12 cellular contexts compared by ENCODE assay signal in the genomic region with DNA sequence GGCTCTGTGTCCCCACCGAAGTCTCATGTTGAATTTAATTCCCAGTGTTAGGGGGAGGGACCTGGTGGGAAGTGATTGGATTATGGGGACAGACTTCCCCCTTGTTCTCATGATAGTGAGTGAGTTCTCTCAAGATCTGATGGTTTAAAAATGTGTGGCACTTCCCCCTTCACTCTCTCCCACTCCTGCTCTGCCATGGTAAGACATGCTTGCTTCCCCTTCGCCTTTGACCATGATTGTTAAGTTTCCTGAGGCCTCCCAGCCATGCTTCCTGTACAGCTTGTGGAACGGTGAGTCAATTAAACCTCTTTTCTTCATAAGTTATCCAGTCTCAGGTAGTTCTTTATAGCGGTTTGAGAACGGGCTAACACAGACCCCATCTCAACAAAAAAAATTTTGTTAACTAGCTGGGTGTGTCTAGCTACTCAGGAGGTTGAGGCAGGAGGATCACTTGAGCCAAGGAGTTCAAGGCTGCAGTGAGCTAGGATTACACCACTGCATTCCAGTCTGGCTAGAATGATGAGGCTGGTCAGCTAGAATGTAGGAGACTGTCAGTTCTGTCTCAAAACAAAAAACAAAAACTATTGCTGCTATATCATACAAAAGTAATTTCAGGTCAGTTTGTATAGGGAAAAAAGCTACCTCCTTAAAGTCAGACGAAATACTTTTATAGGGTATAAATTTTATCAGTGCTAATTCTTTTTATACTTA. TPM values are rescaled to one million over a fixed set of nuclear protein-coding genes. Genes with fewer than 3 reads are reported as not detected.
DNase-seq lines count a peak whose midpoint lies in the region; ATAC-seq and TF ChIP-seq lines count a peak whose summit lies in the region.
"Had no signal": no experiment of that assay in that cellular context is flagged by ENCODE, and none has a peak within 500 bp of the region (broad histone marks: within the 10 kb centered on the region; RNA-seq: fewer than 3 reads in every experiment).

No MANE protein-coding gene starts in this region.

- no peak for TF ChIP-seq POLR2A in testis (IDR thresholded peaks at IDR 0.05)

- intact Hi-C loops in testis (cut with DNase I; ENCODE audit: low total_unique reads) (no loop called here), sciatic nerve (cut with DNase I) (no loop called here)

- H3K9me3 Mint-ChIP-seq in activated naive CD4-positive, alpha-beta T cell treated with anti-CD3 and anti-CD28 coated beads, Interleukin-2, amount 50 U/mL, for 24 hours = no peaks in the 10 kb centered on the region
- no peaks in the 10 kb centered on the region for H3K9me3 Mint-ChIP-seq in activated naive CD4-positive, alpha-beta T cell treated with anti-CD3 and anti-CD28 coated beads, Interleukin-2, amount 50 U/mL, for 72 hours
- no peaks in the 10 kb centered on the region for H3K9me3 Mint-ChIP-seq in endodermal cell

- peak overlapping the region; percentile 94 for H3K27ac Mint-ChIP-seq in activated naive CD4-positive, alpha-beta T cell treated with anti-CD3 and anti-CD28 coated beads, Interleukin-2, amount 50 U/mL, for 24 hours
- H3K27ac Mint-ChIP-seq in activated naive CD4-positive, alpha-beta T cell treated with anti-CD3 and anti-CD28 coated beads, Interleukin-2, amount 50 U/mL, for 72 hours = no peak overlapping the region
- peak overlapping the region; percentile 54 for H3K27ac Mint-ChIP-seq in endodermal cell

- H3K4me3 ChIP-seq in endodermal cell (ENCODE audit: low read length) = no peak overlapping the region
- no peak overlapping the region for H3K4me3 ChIP-seq in testis

- no peaks in the 10 kb centered on the region for H3K9me3 ChIP-seq in endodermal cell (ENCODE audit: control insufficient read depth, low read length)
- no peaks in the 10 kb centered on the region for H3K9me3 ChIP-seq in testis

- no peak for DNase-seq in activated naive CD4-positive, alpha-beta T cell treated with anti-CD3 and anti-CD28 coated beads, Interleukin-2, amount 50 U/mL, for 72 hours (ENCODE audit: low spot score in 2 of 2)
- DNase-seq in SKM-1 (lab: John Stamatoyannopoulos, UW; ENCODE audit: unreplicated experiment) = peak; percentile 62
- DNase-seq in endodermal cell = no peak
- no peak for DNase-seq in testis
- DNase-seq in sciatic nerve (ENCODE audit: low spot score) = no peak
- DNase-seq in germinal center (ENCODE audit: low spot score) = no peak
- DNase-seq: activated CD4-positive, alpha-beta T cell treated with anti-CD3 and anti-CD28 coated beads, Interleukin-2, amount 50 U/mL, for 4 hours; activated naive CD4-positive, alpha-beta T cell treated with anti-CD3 and anti-CD28 coated beads, Interleukin-2, amount 50 U/mL, for 16 hours; stimulated activated CD4-positive, alpha-beta T cell treated with anti-CD3 and anti-CD28 coated beads, Interleukin-1b, Interleukin-23, amount 100 ng/mL, for 48 hours had no signal

- H3K36me3 Mint-ChIP-seq in activated naive CD4-positive, alpha-beta T cell treated with anti-CD3 and anti-CD28 coated beads, Interleukin-2, amount 50 U/mL, for 24 hours = peaks cover 11% of the 10 kb centered on the region
- H3K36me3 Mint-ChIP-seq in activated naive CD4-positive, alpha-beta T cell treated with anti-CD3 and anti-CD28 coated beads, Interleukin-2, amount 50 U/mL, for 72 hours = peaks cover 0 to 40% of the 10 kb centered on the region in 2 donors
- peaks cover 38% of the 10 kb centered on the region for H3K36me3 Mint-ChIP-seq in endodermal cell (ENCODE audit: low read depth)

- peaks cover 24% of the 10 kb centered on the region for H3K4me1 Mint-ChIP-seq in activated naive CD4-positive, alpha-beta T cell treated with anti-CD3 and anti-CD28 coated beads, Interleukin-2, amount 50 U/mL, for 24 hours
- peaks cover 10% of the 10 kb centered on the region for H3K4me1 Mint-ChIP-seq in endodermal cell

- H3K36me3 ChIP-seq in endodermal cell (ENCODE audit: control insufficient read depth, insufficient read depth, low read length) (peaks cover 55% of the 10 kb centered on the region), testis (ENCODE audit: low read depth, missing control alignments) (no peaks in the 10 kb centered on the region)

- H3K4me1 ChIP-seq in endodermal cell (ENCODE audit: control insufficient read depth, insufficient read depth, low read length) (no peaks in the 10 kb centered on the region), testis (no peaks in the 10 kb centered on the region)

- H3K27me3 ChIP-seq in endodermal cell (ENCODE audit: control insufficient read depth, insufficient read depth, low read length, poor library complexity, severe bottlenecking) (no peaks in the 10 kb centered on the region), testis (no peaks in the 10 kb centered on the region)

- no peak overlapping the region for H3K9ac ChIP-seq in endodermal cell (ENCODE audit: extremely low read depth, low read length, poor library complexity, severe bottlenecking)

- H3K27me3 Mint-ChIP-seq in activated naive CD4-positive, alpha-beta T cell treated with anti-CD3 and anti-CD28 coated beads, Interleukin-2, amount 50 U/mL, for 24 hours = no peaks in the 10 kb centered on the region
- H3K27me3 Mint-ChIP-seq in endodermal cell (ENCODE audit: insufficient read depth) = no peaks in the 10 kb centered on the region

- no peak for ATAC-seq in activated naive CD4-positive, alpha-beta T cell treated with anti-CD3 and anti-CD28 coated beads, Interleukin-2, amount 50 U/mL, for 72 hours
- ATAC-seq in sciatic nerve (no peak), HG03571 (IDR thresholded peaks at IDR 0.05; ENCODE audit: unreplicated experiment) (no peak)
- ATAC-seq: Panc1 had no signal

- TF ChIP-seq CTCF in endodermal cell (conservative IDR thresholded peaks at IDR 0.05) = no peak
- no peak for TF ChIP-seq CTCF in testis (IDR thresholded peaks at IDR 0.05)

- H3K4me3 Mint-ChIP-seq in activated naive CD4-positive, alpha-beta T cell treated with anti-CD3 and anti-CD28 coated beads, Interleukin-2, amount 50 U/mL, for 24 hours = no peak overlapping the region
- H3K4me3 Mint-ChIP-seq in endodermal cell = no peak overlapping the region

- 92 to 99% methylated on average over 2 to 5 of the region's 6 CpGs for WGBS in endodermal cell (ENCODE audit: insufficient coverage in 1 of 2, insufficient read length in 1 of 2), 2 experiments
- 72 to 77% methylated on average over 6 of the region's 6 CpGs for WGBS in testis, 2 donors

- H3K27ac ChIP-seq in endodermal cell (ENCODE audit: low read depth, low read length) (no peak overlapping the region), testis (peak overlapping the region; percentile 5 to 27)

RNA-seq across cellular contexts. Expression of a gene that starts 57.7 kb away (rescaled TPM):
- total RNA-seq in activated naive CD4-positive, alpha-beta T cell treated with anti-CD3 and anti-CD28 coated beads, Interleukin-2, amount 50 U/mL, for 72 hours = 10 to 100 TPM; 35.0 to 51.6 TPM
- total RNA-seq in endodermal cell = 10 to 100 TPM; 55.4 to 68.0 TPM
- 47.6 TPM for polyA plus RNA-seq in endodermal cell (2013, experiment 1 of 2)
- 44.3 TPM for polyA plus RNA-seq in endodermal cell (2013, experiment 2 of 2)
- total RNA-seq in testis = 100 to 1,000 TPM in 1 of 2 donors, 10 to 100 TPM in 1; 68.5 to 107 TPM
- 162 TPM for polyA plus RNA-seq in testis (ENCODE audit: insufficient read depth, low read depth, low replicate concordance)
- 59.5 TPM for total RNA-seq in sciatic nerve

Comparison
In these comparisons a context has a peak if more than half of its experiments do, and no peak if none do; other contexts are left out.
1. H3K27ac Mint-ChIP-seq: peak in activated naive CD4-positive, alpha-beta T cell treated with anti-CD3 and anti-CD28 coated beads, Interleukin-2, amount 50 U/mL, for 24 hours (single experiment) and endodermal cell (single experiment); none in activated naive CD4-positive, alpha-beta T cell treated with anti-CD3 and anti-CD28 coated beads, Interleukin-2, amount 50 U/mL, for 72 hours (0 of 2).